Comparison of ENCODE assay signal across 16 cellular contexts in genomic region chrX:43552166-43552565, GRCh38.
A peak's percentile ranks its signal among the peaks of the same experiment; 100 is the strongest.
DNase-seq lines count a peak whose midpoint lies in the region; FAIRE-seq and TF ChIP-seq lines count a peak whose summit lies in the region.
"Had no signal": no experiment of that assay in that cellular context is flagged by ENCODE, and none has a peak within 500 bp of the region (broad histone marks: within the 10 kb centered on the region; RNA-seq: fewer than 3 reads in every experiment).

No MANE protein-coding gene starts in this region.

- in situ Hi-C loops in GM23248 (cut with MboI), result no loop called here

- H3K36me3 ChIP-seq in adipocyte (ENCODE audit: control insufficient read depth, insufficient read depth, low read length, severe bottlenecking), result no peaks in the 10 kb centered on the region
- H3K36me3 ChIP-seq in kidney (ENCODE audit: control insufficient read depth in 1 of 2, insufficient read depth in 2 of 2, low read length in 2 of 2), result no peaks in the 10 kb centered on the region
- no peaks in the 10 kb centered on the region for H3K36me3 ChIP-seq in smooth muscle cell (ENCODE audit: low read depth)
- no peaks in the 10 kb centered on the region for H3K36me3 ChIP-seq in GM23248 (ENCODE audit: low read depth)
- H3K36me3 ChIP-seq: spleen had no signal

- H3K4me3 ChIP-seq in adipocyte (ENCODE audit: low read length), result peak overlapping the region; percentile 19
- H3K4me3 ChIP-seq in kidney (ENCODE audit: low read length in 2 of 2), result no peak overlapping the region
- H3K4me3 ChIP-seq in smooth muscle cell, result no peak overlapping the region
- no peak overlapping the region for H3K4me3 ChIP-seq in GM23248
- H3K4me3 ChIP-seq: GM12878, spleen had no signal

- no peak overlapping the region for H3K9ac ChIP-seq in adipocyte (ENCODE audit: low read length)
- no peak overlapping the region for H3K9ac ChIP-seq in kidney (ENCODE audit: low read length in 2 of 2)
- no peak overlapping the region for H3K9ac ChIP-seq in smooth muscle cell (ENCODE audit: low read depth)
- no peak overlapping the region for H3K9ac ChIP-seq in GM23248

- H3F3A ChIP-seq in smooth muscle cell (ENCODE audit: low read depth) (no peaks in the 10 kb centered on the region), GM23248 (ENCODE audit: insufficient read depth) (no peaks in the 10 kb centered on the region)

- H3K4me1 ChIP-seq in adipocyte (ENCODE audit: control insufficient read depth, insufficient read depth, low read length) (peaks cover 6% of the 10 kb centered on the region), kidney (ENCODE audit: control insufficient read depth in 1 of 2, insufficient read depth in 1 of 2, low read depth in 1 of 2, low read length in 2 of 2) (peaks cover 0 to 3% of the 10 kb centered on the region in 2 donors), smooth muscle cell (ENCODE audit: low read depth) (peaks cover 6% of the 10 kb centered on the region), GM23248 (ENCODE audit: insufficient read depth) (no peaks in the 10 kb centered on the region)
- H3K4me1 ChIP-seq: spleen had no signal

- H3K9me2 ChIP-seq in GM23248 (ENCODE audit: insufficient read depth), result no peaks in the 10 kb centered on the region

- H3K27me3 ChIP-seq in adipocyte (replicated peaks; ENCODE audit: control insufficient read depth, insufficient read depth, low read length) (peaks cover 25% of the 10 kb centered on the region), smooth muscle cell (ENCODE audit: low read depth) (no peaks in the 10 kb centered on the region), GM23248 (replicated peaks; ENCODE audit: insufficient read depth) (no peaks in the 10 kb centered on the region)

- H3K79me2 ChIP-seq in smooth muscle cell (ENCODE audit: low read depth), result no peaks in the 10 kb centered on the region
- no peaks in the 10 kb centered on the region for H3K79me2 ChIP-seq in GM23248 (ENCODE audit: insufficient read depth)

- H3K9me3 ChIP-seq in adipocyte (ENCODE audit: control insufficient read depth, low read length) (peaks cover 5% of the 10 kb centered on the region), kidney (ENCODE audit: control insufficient read depth in 1 of 2, low read length in 2 of 2) (no peaks in the 10 kb centered on the region), smooth muscle cell (replicated peaks; ENCODE audit: low read depth) (no peaks in the 10 kb centered on the region), GM23248 (ENCODE audit: low read depth) (no peaks in the 10 kb centered on the region)
- H3K9me3 ChIP-seq: spleen had no signal

- H3K27ac ChIP-seq in kidney (ENCODE audit: low read depth in 2 of 2, low read length in 2 of 2) (no peak overlapping the region), smooth muscle cell (ENCODE audit: low read depth) (no peak overlapping the region), GM23248 (no peak overlapping the region)
- H3K27ac ChIP-seq: spleen had no signal

- WGBS in smooth muscle cell (ENCODE audit: low lambda C conversion rate), result 30% methylated on average over 2 of the region's 2 CpGs
- WGBS in GM23248 (ENCODE audit: low coverage in 1 of 2, low lambda C conversion rate in 2 of 2, missing lambda C conversion rate in 2 of 2), 2 experiments, result 50% methylated on average over 2 of the region's 2 CpGs

- no peak for TF ChIP-seq CTCF in kidney (IDR thresholded peaks at IDR 0.05; ENCODE audit: borderline replicate concordance, extremely low read depth, insufficient read depth)
- TF ChIP-seq CTCF in smooth muscle cell (IDR thresholded peaks at IDR 0.05; ENCODE audit: borderline replicate concordance, insufficient read depth, poor library complexity, severe bottlenecking), result no peak

- no peaks in the 10 kb centered on the region for H4K20me1 ChIP-seq in smooth muscle cell (ENCODE audit: low read depth)
- H4K20me1 ChIP-seq in GM23248 (ENCODE audit: insufficient read depth), result no peaks in the 10 kb centered on the region

- FAIRE-seq in kidney (lab: Jason Lieb, UNC), result peak; percentile 94

- intact Hi-C loops in kidney (cut with DNase I), result loop anchor here (10.0 kb wide), 1 partner anchor 203 kb away; no protein-coding TSS in a partner anchor

- H3K4me2 ChIP-seq in smooth muscle cell (peak overlapping the region; percentile 73), GM23248 (ENCODE audit: unreplicated experiment) (no peak overlapping the region)

- H2AFZ ChIP-seq in smooth muscle cell (ENCODE audit: low read depth) (peak overlapping the region; percentile 7), GM23248 (no peak overlapping the region)

- DNase-seq in HT-29 (ENCODE audit: low spot score) (peak; percentile 77), adipocyte (ENCODE audit: low read depth) (no peak), kidney (no peak), smooth muscle cell (lab: John Stamatoyannopoulos, UW; ENCODE audit: unreplicated experiment) (no peak), DMS153 (lab: John Stamatoyannopoulos, UW) (no peak), GM23248 (no peak), iPS-NIHi11 (ENCODE audit: low spot score) (no peak), mesenteric fat pad (ENCODE audit: low spot score) (no peak)
- DNase-seq: C1 segment of cervical spinal cord; HFFc6; NCI-H1694; NCI-H510A treated with DMSO at 0.1 percent for 48 hours; spleen; stimulated activated naive CD8-positive, alpha-beta T cell treated with anti-CD3 and anti-CD28 coated beads, Interleukin-15, Interleukin-2, amounts not matched to agents 100 U/mL and 50 U/mL, for 24 hours; T-cell had no signal
